Comparison of ENCODE assay signal across 8 cellular contexts in the genomic region with DNA sequence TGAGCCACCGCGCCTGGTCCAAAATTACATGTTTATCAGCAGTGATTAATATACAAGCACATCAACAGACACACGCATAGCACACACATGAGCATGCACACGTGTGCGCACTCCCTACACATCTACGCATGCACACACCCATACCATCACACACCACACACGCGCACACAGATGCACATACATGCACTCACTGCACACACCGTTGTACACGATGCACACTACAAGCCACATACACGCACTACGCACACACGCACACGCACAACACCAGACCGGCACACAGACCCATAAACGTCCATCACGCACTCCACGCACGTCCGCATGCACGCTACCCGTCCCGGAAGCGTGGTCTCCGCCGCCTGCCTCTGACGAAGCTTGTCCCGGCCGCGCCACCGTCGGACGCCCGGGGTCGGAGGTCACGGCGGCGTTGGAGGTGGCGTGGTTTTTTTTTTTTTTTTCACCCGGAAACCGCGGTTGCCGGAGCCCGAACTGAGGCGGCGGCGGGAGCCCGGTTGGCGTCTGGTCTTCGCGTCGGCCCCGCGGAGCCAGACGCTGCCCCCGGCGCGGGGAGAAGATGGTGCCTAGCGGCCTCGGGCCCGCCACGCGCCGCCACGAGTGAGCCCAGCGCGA. TPM values are rescaled to one million over a fixed set of nuclear protein-coding genes. Genes with fewer than 3 reads are reported as not detected.
A peak's percentile ranks its signal among the peaks of the same experiment; 100 is the strongest.
DNase-seq lines count a peak whose midpoint lies in the region; ATAC-seq and TF ChIP-seq lines count a peak whose summit lies in the region.

Gene TMEM248, plus strand, starts transcription at position 457 of the 627 bp plus-strand sequence. CDS start 20,641 bp downstream, outside the sequence.

- no peaks in the 10 kb centered on the region for H3K9me3 ChIP-seq in ovary
- H3K9me3 ChIP-seq in thymus (ENCODE audit: control insufficient read depth) = peaks cover 1% of the 10 kb centered on the region

- H3K27ac ChIP-seq in ovary = peak within 1 kb of the TSS; percentile 27 to 52
- H3K27ac ChIP-seq in thymus (ENCODE audit: low read depth) = peak within 1 kb of the TSS; percentile 94

- ATAC-seq in HG02588 (IDR thresholded peaks at IDR 0.05; ENCODE audit: unreplicated experiment) = peak; percentile 85

- TF ChIP-seq POLR2A in ovary (IDR thresholded peaks at IDR 0.05) = peak; percentile 23

- no peaks in the 10 kb centered on the region for H3K36me3 ChIP-seq in ovary
- peaks cover 12% of the 10 kb centered on the region for H3K36me3 ChIP-seq in thymus (ENCODE audit: control insufficient read depth, insufficient read depth)

- H3K4me1 ChIP-seq in ovary (ENCODE audit: insufficient read depth) = peaks cover 10% of the 10 kb centered on the region
- H3K4me1 ChIP-seq in thymus (ENCODE audit: control insufficient read depth, insufficient read depth, low read length) = peaks cover 6% of the 10 kb centered on the region

- H3K27me3 ChIP-seq in ovary = no peaks in the 10 kb centered on the region
- H3K27me3 ChIP-seq in thymus (ENCODE audit: control insufficient read depth, insufficient read depth) = no peaks in the 10 kb centered on the region

- TF ChIP-seq CTCF in GM10266 (IDR thresholded peaks at IDR 0.05; ENCODE audit: control insufficient read depth, insufficient read depth, low read depth, missing control alignments) (no peak), ovary (IDR thresholded peaks at IDR 0.05) (no peak)

- TF ChIP-seq EP300 in ovary (IDR thresholded peaks at IDR 0.05) = no peak

- 0 to 1% (median 1%) methylated on average over 53 to 67 of the region's 67 CpGs for WGBS in ovary, 3 donors
- WGBS in thymus = 3% methylated on average over 67 of the region's 67 CpGs

- DNase-seq in GM10266 (ENCODE audit: extremely low spot score) (peak; percentile 91), NCI-H1092 treated with DMSO at 0.1 percent for 48 hours (lab: John Stamatoyannopoulos, UW) (peak; percentile 84), SW 1271 (lab: John Stamatoyannopoulos, UW) (peak; percentile 66 to 80), head of caudate nucleus (peak; percentile 78 to 96 (median 92)), ovary (peak; percentile 84 to 93 (median 89))
- peak; percentile 87 for DNase-seq in activated naive CD8-positive, alpha-beta T cell treated with anti-CD3 and anti-CD28 coated beads, Interleukin-2, amount 50 U/mL, for 16 hours (ENCODE audit: low read depth, low spot score)

- intact Hi-C loops in head of caudate nucleus (cut with DNase I) = loop anchor here (5.0 to 10.0 kb wide), 2 partner anchors 74 kb away; partner anchors contain the start of genes SBDS and TYW1
- intact Hi-C loops in ovary (cut with DNase I) = no loop called here

- H3K4me3 ChIP-seq in ovary = peak within 1 kb of the TSS; percentile 77
- peak within 1 kb of the TSS; percentile 96 for H3K4me3 ChIP-seq in thymus (ENCODE audit: low read length)

RNA-seq across cellular contexts. Expression of gene TMEM248, which starts in this region (rescaled TPM):
- total RNA-seq in ovary = 100 to 1,000 TPM in 5 of 7 donors, 10 to 100 TPM in 2; 71.9 to 118 (median 102) TPM
- 10 to 100 TPM; 51.8 to 76.6 TPM for polyA plus RNA-seq in ovary
- polyA plus RNA-seq in thymus = 36.2 TPM

Comparison
In these comparisons a context has a peak if more than half of its experiments do, and no peak if none do; other contexts are left out.
1. Peak in every context shown above with its lines: DNase-seq, ATAC-seq, H3K4me3 ChIP-seq and H3K27ac ChIP-seq.